ENCODE assay signal across 1 cellular context in the genomic region with DNA sequence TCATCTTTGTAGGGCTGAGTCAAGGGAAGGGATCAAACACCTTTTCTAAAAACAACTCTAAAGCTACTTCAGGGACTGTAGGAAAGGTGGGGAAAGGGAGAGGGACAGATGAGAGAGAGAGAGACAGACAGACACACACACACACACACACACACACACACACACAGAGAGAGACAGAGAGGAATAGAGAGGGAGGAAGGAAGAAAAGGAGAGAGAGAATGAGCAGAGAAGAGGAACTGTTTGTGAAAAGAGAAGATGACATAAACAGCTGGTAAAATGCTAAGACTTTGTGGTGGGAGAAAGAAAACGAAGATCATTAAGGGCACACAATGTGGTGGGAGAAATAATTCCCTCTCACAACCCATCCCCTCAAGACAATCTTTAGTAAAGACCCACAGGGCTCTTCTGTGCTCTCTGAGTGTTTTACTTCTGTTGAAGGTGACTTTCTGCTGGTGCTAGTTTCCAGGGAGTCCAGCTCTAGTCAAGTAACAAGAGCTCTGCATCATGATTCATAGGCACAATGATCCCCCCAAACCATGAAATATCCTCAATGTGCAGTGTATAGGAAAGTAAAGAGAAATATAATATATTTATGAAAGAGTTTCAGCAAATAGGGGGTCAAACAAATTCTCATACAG.
TF ChIP-seq lines count a peak whose summit lies in the region.

No MANE protein-coding gene starts in this region.

TF ChIP-seq in IMR-90, 13 proteins besides CTCF, POLR2A, EP300 and RAD21:
- TF ChIP-seq CHD1 (IDR thresholded peaks at IDR 0.05; ENCODE audit: low read depth, low read length) (no peak), SMC3 (IDR thresholded peaks at IDR 0.05; ENCODE audit: low read depth, low read length) (no peak), BHLHE40 (IDR thresholded peaks at IDR 0.05; ENCODE audit: low read depth, low read length) (no peak), MAZ (IDR thresholded peaks at IDR 0.05; ENCODE audit: borderline replicate concordance, low read depth, low read length) (no peak), CEBPB (IDR thresholded peaks at IDR 0.05; ENCODE audit: low read depth, low read length) (no peak), FOS (IDR thresholded peaks at IDR 0.05; ENCODE audit: low read depth, low read length) (no peak), MXI1 (IDR thresholded peaks at IDR 0.05; ENCODE audit: borderline replicate concordance, low read depth, low read length) (no peak)
